8 cellular contexts compared by ENCODE assay signal in the genomic region with DNA sequence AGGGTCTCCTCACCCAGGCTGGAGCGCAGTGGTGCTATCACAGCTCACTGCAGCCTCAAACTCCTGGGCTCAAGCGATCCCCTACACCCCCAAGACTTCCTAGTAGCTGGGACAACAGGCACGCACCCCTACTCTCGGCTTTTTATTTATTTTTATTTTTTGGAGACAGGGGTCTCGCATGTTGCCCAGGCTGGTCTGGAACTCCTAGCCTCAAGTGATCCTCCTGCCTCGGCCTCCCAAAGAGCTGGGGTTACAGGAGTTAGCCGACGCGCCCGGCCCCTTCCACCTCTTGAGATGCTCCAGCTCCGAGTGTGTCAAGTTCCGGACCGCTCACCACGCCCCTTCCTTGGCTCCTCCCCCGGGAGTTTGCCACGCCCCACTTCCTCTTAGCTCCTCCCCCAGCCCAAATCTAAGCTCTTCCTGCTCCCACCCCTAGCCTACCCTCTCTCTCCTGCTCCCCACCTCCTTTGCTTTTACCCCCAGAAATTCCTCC. TPM values are rescaled to one million over a fixed set of nuclear protein-coding genes. Genes with fewer than 3 reads are reported as not detected.
DNase-seq lines count a peak whose midpoint lies in the region; ATAC-seq and TF ChIP-seq lines count a peak whose summit lies in the region.

No MANE protein-coding gene starts in this region.

- CTCF ChIA-PET in IMR-90 (lab: Yijun Ruan, JAX): no interaction called here

- peaks cover 4% of the 10 kb centered on the region; the same call in 1 of the 2 replicates for H3K9me3 ChIP-seq in IMR-90 (ENCODE audit: control insufficient read depth, insufficient read depth, low read length)

- no peak overlapping the region for H3K56ac ChIP-seq in IMR-90 (ENCODE audit: extremely low read depth, insufficient read depth, low read length)

- peak; percentile 72 for ATAC-seq in IMR-90 (ENCODE audit: low read depth)
- no peak for ATAC-seq in HG03520 (IDR thresholded peaks at IDR 0.05; ENCODE audit: unreplicated experiment)

- no peaks in the 10 kb centered on the region; the same call in 1 of the 2 replicates for H4K20me1 ChIP-seq in IMR-90 (ENCODE audit: insufficient read depth, low read length)

- H2BK20ac ChIP-seq in IMR-90 (ENCODE audit: low read depth, low read length): no peak overlapping the region

- H3K9me1 ChIP-seq in IMR-90 (ENCODE audit: insufficient read depth, low read length): peaks cover 6% of the 10 kb centered on the region

- no peak overlapping the region for H2AK9ac ChIP-seq in IMR-90 (replicated peaks; ENCODE audit: low read depth, low read length, poor library complexity)

- no peaks in the 10 kb centered on the region for H3K36me3 ChIP-seq in IMR-90 (ENCODE audit: control insufficient read depth, insufficient read depth, low read length)

- no peak overlapping the region for H2BK5ac ChIP-seq in IMR-90 (ENCODE audit: low read depth, low read length, poor library complexity, severe bottlenecking)

- no peak overlapping the region for H2BK15ac ChIP-seq in IMR-90 (ENCODE audit: low read depth, low read length)

- H3K23ac ChIP-seq in IMR-90 (ENCODE audit: low read depth, low read length): no peak overlapping the region

- H4K8ac ChIP-seq in IMR-90 (ENCODE audit: low read depth in 2 of 2, low read length in 2 of 2): no peak overlapping the region

- peaks cover 0 to 3% of the 10 kb centered on the region in 2 experiments; a peak in 1 of 4 replicates for H3K79me1 ChIP-seq in IMR-90 (ENCODE audit: low read depth in 1 of 2, low read length in 2 of 2)

- 5% methylated on average over 10 of the region's 16 CpGs; no CpG with 5 or more reads in 1 of the 2 experiments for WGBS in IMR-90 (ENCODE audit: extremely low coverage in 2 of 2, insufficient read length in 1 of 2), 2 experiments

- in situ Hi-C loops in IMR-90 (cut with MboI; ENCODE audit: low sequenced_read_pairs): no loop called here

- H3K4ac ChIP-seq in IMR-90 (ENCODE audit: low read depth, low read length): no peak overlapping the region

- no peak for TF ChIP-seq POLR2A in IMR-90 (IDR thresholded peaks at IDR 0.05; ENCODE audit: low read depth, low read length)

- peaks cover 86% of the 10 kb centered on the region for H3K27me3 ChIP-seq in IMR-90 (ENCODE audit: control insufficient read depth, insufficient read depth, low read length)

- no peak overlapping the region for H2AK5ac ChIP-seq in IMR-90 (ENCODE audit: low read depth, low read length)

- POLR2A ChIA-PET in IMR-90 (lab: Charles Lee; ENCODE audit: unreplicated experiment): interaction anchor here (0.9 kb wide), 1 partner anchor 9 kb away, joined by 3 read pairs; the partner anchor contains the start of gene VGF

- peak overlapping the region; percentile 35; the same call in 1 of the 2 replicates for H3K4me2 ChIP-seq in IMR-90 (ENCODE audit: low read depth, low read length)

- no peak overlapping the region for H3K9ac ChIP-seq in IMR-90 (ENCODE audit: low read depth, low read length)

- DNase-seq in GM10266 (ENCODE audit: extremely low spot score): peak; percentile 90
- no peak for DNase-seq in IMR-90
- DNase-seq in activated CD4-positive, CD25-positive, alpha-beta regulatory T cell treated with anti-CD3 and anti-CD28 coated beads, Interleukin-2, amount 50 U/mL, for 72 hours: peak; percentile 71
- peak; percentile 34 for DNase-seq in effector CD4-positive, alpha-beta T cell
- peak; percentile 55 to 65 for DNase-seq in stimulated activated CD4-positive, alpha-beta T cell treated with anti-CD3 and anti-CD28 coated beads, Interleukin-12 subunit alpha, Interleukin-12 subunit beta, amount 100 ng/mL, for 24 hours (ENCODE audit: low read depth in 2 of 2)
- no peak for DNase-seq in epidermal melanocyte (ENCODE audit: insufficient read length, low spot score)
- no peak for DNase-seq in cardiac septum (ENCODE audit: low spot score)

- no TSS peak for BruUV-seq in IMR-90 (replicated peaks; lab: Mats Ljungman, UMichigan)

- no peak for TF ChIP-seq RAD21 in IMR-90 (IDR thresholded peaks at IDR 0.05; ENCODE audit: low read length)

- H3K14ac ChIP-seq in IMR-90 (replicated peaks; ENCODE audit: low read depth, low read length): no peak overlapping the region

- H3K27ac ChIP-seq in IMR-90 (ENCODE audit: insufficient read depth, low read length): no peak overlapping the region

- no peak overlapping the region for H2BK120ac ChIP-seq in IMR-90 (ENCODE audit: low read depth, low read length)

- no peak overlapping the region for H3K18ac ChIP-seq in IMR-90 (ENCODE audit: low read depth, low read length)

- peak overlapping the region; percentile 84 for H2AFZ ChIP-seq in IMR-90 (replicated peaks; ENCODE audit: low read length, poor library complexity)

- H3K4me1 ChIP-seq in IMR-90 (ENCODE audit: control insufficient read depth, insufficient read depth, low read length): peaks cover 12% of the 10 kb centered on the region

- H4K5ac ChIP-seq in IMR-90 (ENCODE audit: low read depth, low read length): no peak overlapping the region

- dilution Hi-C loops in IMR-90 (cut with HindIII; ENCODE audit: low sequenced_read_pairs, unreplicated experiment): no loop called here

- TF ChIP-seq CTCF in GM10266 (IDR thresholded peaks at IDR 0.05; ENCODE audit: control insufficient read depth, insufficient read depth, low read depth, missing control alignments): no peak
- TF ChIP-seq CTCF in IMR-90 (conservative IDR thresholded peaks at IDR 0.05; ENCODE audit: low read depth, low read length): no peak

- no peak overlapping the region for H4K91ac ChIP-seq in IMR-90 (ENCODE audit: insufficient read depth, low read depth, low read length)

- no peak overlapping the region for H3K4me3 ChIP-seq in IMR-90 (ENCODE audit: insufficient read depth, low read depth, low read length)

- intact Hi-C loops in IMR-90 (cut with micrococcal nuclease): no loop called here
- intact Hi-C loops in cardiac septum (cut with DNase I): no loop called here

TF ChIP-seq in IMR-90, 13 proteins besides CTCF, POLR2A, EP300 and RAD21:
- TF ChIP-seq MAZ (IDR thresholded peaks at IDR 0.05; ENCODE audit: borderline replicate concordance, low read depth, low read length) (no peak), BHLHE40 (IDR thresholded peaks at IDR 0.05; ENCODE audit: low read depth, low read length) (no peak)
TF ChIP-seq in IMR-90: peak in this region for 0.

RNA-seq across cellular contexts. Expression of gene NAT16, which starts 6.3 kb away (rescaled TPM):
- total RNA-seq in IMR-90 (2012; rRNA removed) (not detected in 2 replicates), cardiac septum (not detected)
- polyA plus RNA-seq in IMR-90 (2012; rRNA removed): 0.03 and 0.05 TPM in 2 replicates
- polyA plus RNA-seq in IMR-90 (2012; cell fraction: cytosol; rRNA removed): 0.02 and 0.04 TPM in 2 replicates
- polyA plus RNA-seq in IMR-90 (2012; cell fraction: nucleus; rRNA removed; ENCODE audit: low replicate concordance): 0.25 and 0.53 TPM in 2 replicates

RNA-seq across cellular contexts. Expression of gene VGF, which starts 8.4 kb away (rescaled TPM):
- total RNA-seq in IMR-90 (2012; rRNA removed) (0.18 and 0.28 TPM in 2 replicates), cardiac septum (0.08 TPM)
- 0.50 and 0.59 TPM in 2 replicates for polyA plus RNA-seq in IMR-90 (2012; rRNA removed)
- polyA plus RNA-seq in IMR-90 (2012; cell fraction: cytosol; rRNA removed): 0.64 and 0.82 TPM in 2 replicates
- polyA plus RNA-seq in IMR-90 (2012; cell fraction: nucleus; rRNA removed; ENCODE audit: low replicate concordance): 0.36 and 0.83 TPM in 2 replicates

RNA-seq across cellular contexts. Expression of gene AP1S1, which starts 19.5 kb away (rescaled TPM):
- total RNA-seq in IMR-90 (2012; rRNA removed) (233 and 295 TPM in 2 replicates), cardiac septum (12.1 TPM)
- 178 and 187 TPM in 2 replicates for polyA plus RNA-seq in IMR-90 (2012; rRNA removed)
- polyA plus RNA-seq in IMR-90 (2012; cell fraction: cytosol; rRNA removed): 282 and 325 TPM in 2 replicates
- polyA plus RNA-seq in IMR-90 (2012; cell fraction: nucleus; rRNA removed; ENCODE audit: low replicate concordance): 110 and 121 TPM in 2 replicates

RNA-seq across cellular contexts. Expression of gene MOGAT3, which starts 27.0 kb away (rescaled TPM):
- total RNA-seq in IMR-90 (2012; rRNA removed): not detected in 2 replicates
- not detected in 2 replicates for polyA plus RNA-seq in IMR-90 (2012; rRNA removed)
- polyA plus RNA-seq in IMR-90 (2012; cell fraction: cytosol; rRNA removed): not detected in 2 replicates
- not detected in 2 replicates for polyA plus RNA-seq in IMR-90 (2012; cell fraction: nucleus; rRNA removed; ENCODE audit: low replicate concordance)
- not detected for total RNA-seq in cardiac septum

RNA-seq across cellular contexts. Expression of gene PLOD3, which starts 43.6 kb away (rescaled TPM):
- total RNA-seq in IMR-90 (2012; rRNA removed): 21.7 and 24.4 TPM in 2 replicates
- polyA plus RNA-seq in IMR-90 (2012; rRNA removed): 159 and 167 TPM in 2 replicates
- polyA plus RNA-seq in IMR-90 (2012; cell fraction: cytosol; rRNA removed): 138 and 166 TPM in 2 replicates
- 175 and 325 TPM in 2 replicates for polyA plus RNA-seq in IMR-90 (2012; cell fraction: nucleus; rRNA removed; ENCODE audit: low replicate concordance)
- total RNA-seq in cardiac septum: 43.9 TPM

Comparison
In these comparisons a context has a peak if more than half of its experiments do, and no peak if none do; other contexts are left out.
1. DNase-seq: peak in GM10266 (single experiment), activated CD4-positive, CD25-positive, alpha-beta regulatory T cell treated with anti-CD3 and anti-CD28 coated beads, Interleukin-2, amount 50 U/mL, for 72 hours (single experiment), effector CD4-positive, alpha-beta T cell (single experiment) and stimulated activated CD4-positive, alpha-beta T cell treated with anti-CD3 and anti-CD28 coated beads, Interleukin-12 subunit alpha, Interleukin-12 subunit beta, amount 100 ng/mL, for 24 hours (2 of 2); none in IMR-90 (single experiment), epidermal melanocyte (single experiment) and cardiac septum (single experiment).
2. RNA of gene AP1S1, which starts 19.5 kb away (total RNA-seq): 233 to 295 TPM in IMR-90; 12.1 TPM in cardiac septum (single experiment); every median in the first group is over 10 times any median in the second.